In genomic region chr21:15520811-15521643, GRCh38 we compare ENCODE assay signal across 12 cellular contexts.
DNase-seq lines count a peak whose midpoint lies in the region; ATAC-seq, FAIRE-seq and TF ChIP-seq lines count a peak whose summit lies in the region.
"Had no signal": no experiment of that assay in that cellular context is flagged by ENCODE, and none has a peak within 500 bp of the region (broad histone marks: within the 10 kb centered on the region; RNA-seq: fewer than 3 reads in every experiment).

No MANE protein-coding gene starts in this region.

- no peak overlapping the region for H3K9ac ChIP-seq in mesenchymal stem cell (ENCODE audit: low read length)

- no peaks in the 10 kb centered on the region for H3K79me1 ChIP-seq in mesenchymal stem cell (replicated peaks; ENCODE audit: low read length, poor library complexity, severe bottlenecking)

- H3K36me3 ChIP-seq in BE2C = no peaks in the 10 kb centered on the region
- H3K36me3 ChIP-seq in mesenchymal stem cell (ENCODE audit: control insufficient read depth in 1 of 2, insufficient read depth in 2 of 2, low read depth in 1 of 2, low read length in 2 of 2) = no peaks in the 10 kb centered on the region

- no peak for FAIRE-seq in HTR-8/SVneo (lab: Jason Lieb, UNC)
- FAIRE-seq: GM19239 had no signal

- no peak overlapping the region for H3K18ac ChIP-seq in mesenchymal stem cell (ENCODE audit: low read depth in 1 of 2, low read length in 2 of 2)

- ATAC-seq in stimulated activated memory B cell treated with anti-CD40 and anti-IgM and Interleukin-4, amounts not matched to agents 10 μg/mL and 1 μg/mL and 100 μg/mL, for 72 hours = no peak

- H3K27me3 ChIP-seq in BE2C (no peaks in the 10 kb centered on the region), mesenchymal stem cell (ENCODE audit: control insufficient read depth in 1 of 2, insufficient read depth in 1 of 2, low read length in 2 of 2) (no peaks in the 10 kb centered on the region)

- TF ChIP-seq CTCF in BE2C (IDR thresholded peaks at IDR 0.05; ENCODE audit: low read depth, low read length) (peak; percentile 57), cardiac fibroblast (IDR thresholded peaks at IDR 0.05; ENCODE audit: low read depth, low read length) (peak; percentile 35)

- H3K9me3 ChIP-seq in BE2C = no peaks in the 10 kb centered on the region
- H3K9me3 ChIP-seq in mesenchymal stem cell (ENCODE audit: control insufficient read depth, low read length) = no peaks in the 10 kb centered on the region

- no peak overlapping the region for H2BK120ac ChIP-seq in mesenchymal stem cell (ENCODE audit: low read depth, low read length)

- H2BK15ac ChIP-seq in mesenchymal stem cell (ENCODE audit: low read depth, poor library complexity, severe bottlenecking) = no peak overlapping the region

- H3K4me3 ChIP-seq in BE2C (ENCODE audit: low read depth, low read length) (no peak overlapping the region), cardiac fibroblast (replicated peaks in 1 of 2; ENCODE audit: low read depth in 2 of 2, low read length in 2 of 2) (no peak overlapping the region), mesenchymal stem cell (ENCODE audit: insufficient read depth in 1 of 2, low read depth in 1 of 2, low read length in 2 of 2) (no peak overlapping the region)

- no peaks in the 10 kb centered on the region for H3K4me1 ChIP-seq in BE2C
- H3K4me1 ChIP-seq in mesenchymal stem cell (ENCODE audit: control insufficient read depth, insufficient read depth, low read depth, low read length) = no peaks in the 10 kb centered on the region

- peak overlapping the region in 1 of 2 experiments; percentile 94 for H3K14ac ChIP-seq in mesenchymal stem cell (ENCODE audit: low read length in 2 of 2)

- no peak overlapping the region for H3K27ac ChIP-seq in mesenchymal stem cell (ENCODE audit: low read length, poor library complexity, severe bottlenecking)

- DNase-seq in BE2C (no peak), HTR-8/SVneo (ENCODE audit: insufficient read length, low spot score) (peak; percentile 15), cardiac fibroblast (ENCODE audit: low read depth in 2 of 2) (peak in 1 of 2 donors; percentile 5), mesenchymal stem cell (peak; percentile 8), GDM1 (lab: John Stamatoyannopoulos, UW) (no peak), HK-2 (ENCODE audit: unreplicated experiment) (no peak)
- DNase-seq in T-helper 2 cell treated with Interferon-gamma antibody and Interleukin-4, amounts not matched to agents 5 μg/mL and 100 μg/mL, for 36 hours (ENCODE audit: low spot score) = no peak
- DNase-seq: activated CD4-positive, alpha-beta T cell treated with anti-CD3 and anti-CD28 coated beads, Interleukin-2, amount 50 U/mL, for 48 hours; cerebellar nuclear complex; stimulated activated CD8-positive, alpha-beta memory T cell treated with anti-CD3 and anti-CD28 coated beads, Interleukin-4, amount 100 ng/mL, for 48 hours had no signal

- WGBS in mesenchymal stem cell = 74% methylated on average over 2 of the region's 4 CpGs

- H3K23ac ChIP-seq in mesenchymal stem cell (ENCODE audit: low read length in 2 of 2) = no peak overlapping the region

- no peak overlapping the region for H4K8ac ChIP-seq in mesenchymal stem cell (ENCODE audit: low read length)

- H2BK12ac ChIP-seq in mesenchymal stem cell (ENCODE audit: low read length in 2 of 2) = no peak overlapping the region

- no peak overlapping the region for H2AK5ac ChIP-seq in mesenchymal stem cell (ENCODE audit: low read length, severe bottlenecking)

- no peak overlapping the region for H3K4ac ChIP-seq in mesenchymal stem cell (ENCODE audit: low read depth in 1 of 2, low read length in 2 of 2)

- H3K27ac Mint-ChIP-seq in stimulated activated memory B cell treated with anti-CD40 and anti-IgM and Interleukin-4, amounts not matched to agents 10 μg/mL and 1 μg/mL and 100 μg/mL, for 72 hours = no peak overlapping the region
- H3K27ac Mint-ChIP-seq in T-helper 2 cell treated with Interferon-gamma antibody and Interleukin-4, amounts not matched to agents 5 μg/mL and 100 μg/mL, for 36 hours = no peak overlapping the region

- H4K91ac ChIP-seq in mesenchymal stem cell (ENCODE audit: low read length) = no peak overlapping the region

- no peaks in the 10 kb centered on the region for H3K36me3 Mint-ChIP-seq in stimulated activated memory B cell treated with anti-CD40 and anti-IgM and Interleukin-4, amounts not matched to agents 10 μg/mL and 1 μg/mL and 100 μg/mL, for 72 hours
- peaks cover 5% of the 10 kb centered on the region for H3K36me3 Mint-ChIP-seq in T-helper 2 cell treated with Interferon-gamma antibody and Interleukin-4, amounts not matched to agents 5 μg/mL and 100 μg/mL, for 36 hours (ENCODE audit: low read depth)

- peaks cover 3% of the 10 kb centered on the region for H3K9me3 Mint-ChIP-seq in stimulated activated memory B cell treated with anti-CD40 and anti-IgM and Interleukin-4, amounts not matched to agents 10 μg/mL and 1 μg/mL and 100 μg/mL, for 72 hours
- H3K9me3 Mint-ChIP-seq in T-helper 2 cell treated with Interferon-gamma antibody and Interleukin-4, amounts not matched to agents 5 μg/mL and 100 μg/mL, for 36 hours = peaks cover 14% of the 10 kb centered on the region

- peaks cover 10% of the 10 kb centered on the region for H3K4me1 Mint-ChIP-seq in stimulated activated memory B cell treated with anti-CD40 and anti-IgM and Interleukin-4, amounts not matched to agents 10 μg/mL and 1 μg/mL and 100 μg/mL, for 72 hours
- H3K4me1 Mint-ChIP-seq in T-helper 2 cell treated with Interferon-gamma antibody and Interleukin-4, amounts not matched to agents 5 μg/mL and 100 μg/mL, for 36 hours (ENCODE audit: low read depth) = peaks cover 7% of the 10 kb centered on the region

- H3K27me3 Mint-ChIP-seq in stimulated activated memory B cell treated with anti-CD40 and anti-IgM and Interleukin-4, amounts not matched to agents 10 μg/mL and 1 μg/mL and 100 μg/mL, for 72 hours = no peaks in the 10 kb centered on the region
- no peaks in the 10 kb centered on the region for H3K27me3 Mint-ChIP-seq in T-helper 2 cell treated with Interferon-gamma antibody and Interleukin-4, amounts not matched to agents 5 μg/mL and 100 μg/mL, for 36 hours (ENCODE audit: low read depth)

- H3K4me3 Mint-ChIP-seq in stimulated activated memory B cell treated with anti-CD40 and anti-IgM and Interleukin-4, amounts not matched to agents 10 μg/mL and 1 μg/mL and 100 μg/mL, for 72 hours = no peak overlapping the region
- no peak overlapping the region for H3K4me3 Mint-ChIP-seq in T-helper 2 cell treated with Interferon-gamma antibody and Interleukin-4, amounts not matched to agents 5 μg/mL and 100 μg/mL, for 36 hours

- no peak overlapping the region for H3K4me2 ChIP-seq in mesenchymal stem cell (ENCODE audit: low read length, poor library complexity, severe bottlenecking)

- H2BK5ac ChIP-seq in mesenchymal stem cell (ENCODE audit: low read depth, low read length, poor library complexity, severe bottlenecking) = no peak overlapping the region

- H2AFZ ChIP-seq in mesenchymal stem cell (ENCODE audit: low read depth, low read length) = no peak overlapping the region

Comparison
In these comparisons a context has a peak if more than half of its experiments do, and no peak if none do; other contexts are left out.
1. DNase-seq: peak in HTR-8/SVneo (single experiment) and mesenchymal stem cell (single experiment); none in BE2C (single experiment), GDM1 (single experiment), HK-2 (single experiment) and T-helper 2 cell treated with Interferon-gamma antibody and Interleukin-4, amounts not matched to agents 5 μg/mL and 100 μg/mL, for 36 hours (single experiment).